Comparison of ENCODE assay signal across 21 cellular contexts in the genomic region with DNA sequence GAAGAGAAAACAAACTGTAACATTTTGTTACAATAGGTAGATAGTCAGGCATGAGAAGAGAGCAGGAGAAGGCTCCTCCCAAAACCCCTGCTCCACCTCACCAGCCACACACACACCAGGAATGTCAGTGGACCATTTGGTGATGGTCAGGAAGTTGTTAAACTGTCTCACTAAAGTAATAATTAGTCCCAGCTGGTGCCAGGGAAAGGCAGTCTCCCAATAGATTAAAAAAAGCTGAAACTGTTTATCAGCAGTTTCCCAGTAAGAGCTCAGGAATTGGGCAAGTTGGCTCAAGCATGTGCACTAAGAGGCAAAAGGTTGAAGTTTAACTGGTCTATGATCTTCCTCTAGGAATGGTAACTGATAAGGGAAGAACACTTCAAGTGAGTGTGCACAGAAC.
DNase-seq lines count a peak whose midpoint lies in the region; TF ChIP-seq lines count a peak whose summit lies in the region.
"Had no signal": no experiment of that assay in that cellular context is flagged by ENCODE, and none has a peak within 500 bp of the region (broad histone marks: within the 10 kb centered on the region; RNA-seq: fewer than 3 reads in every experiment).

No MANE protein-coding gene starts in this region.

- TF ChIP-seq CTCF in fibroblast of mammary gland (conservative IDR thresholded peaks at IDR 0.05; ENCODE audit: control insufficient read depth, insufficient read depth, low read depth, low read length): no peak

- H3K4me3 ChIP-seq in fibroblast of mammary gland (ENCODE audit: control insufficient read depth, low read depth, low read length): no peak overlapping the region
- H3K4me3 ChIP-seq: K562, vagina had no signal

- DNase-seq in AG20443 (ENCODE audit: low spot score) (peak; percentile 66), HS-5 (ENCODE audit: low read depth) (peak; percentile 79), fibroblast of mammary gland (ENCODE audit: low read depth) (peak; percentile 57), myocyte (ENCODE audit: low read depth) (peak; percentile 21), DMS79 (lab: John Stamatoyannopoulos, UW) (no peak), SHP77 (lab: John Stamatoyannopoulos, UW) (no peak)
- no peak for DNase-seq in activated CD4-positive, CD25-positive, alpha-beta regulatory T cell (lab: John Stamatoyannopoulos, UW)
- no peak for DNase-seq in activated naive CD4-positive, alpha-beta T cell (lab: John Stamatoyannopoulos, UW)
- DNase-seq: ACHN; activated CD4-positive, alpha-beta T cell treated with anti-CD3 and anti-CD28 coated beads for 4 hours; activated naive CD8-positive, alpha-beta T cell treated with anti-CD3 and anti-CD28 coated beads, Interleukin-2, amount 10 ng/mL, durations not matched to agents 7 days and 5 days; brain microvascular endothelial cell; CD4-positive, CD25-positive, alpha-beta regulatory T cell; hypothalamus; mammary epithelial cell; naive B cell; NCI-H2171 treated with DMSO at 0.1 percent for 48 hours; NCI-H748 treated with DMSO at 0.1 percent for 48 hours; T-cell had no signal

Comparison
In these comparisons a context has a peak if more than half of its experiments do, and no peak if none do; other contexts are left out.
1. DNase-seq: peak in AG20443 (single experiment), HS-5 (single experiment), fibroblast of mammary gland (single experiment) and myocyte (single experiment); none in activated CD4-positive, CD25-positive, alpha-beta regulatory T cell (0 of 4), DMS79 (single experiment), SHP77 (0 of 2) and activated naive CD4-positive, alpha-beta T cell (0 of 4).